8 cellular contexts compared by ENCODE assay signal in the genomic region with DNA sequence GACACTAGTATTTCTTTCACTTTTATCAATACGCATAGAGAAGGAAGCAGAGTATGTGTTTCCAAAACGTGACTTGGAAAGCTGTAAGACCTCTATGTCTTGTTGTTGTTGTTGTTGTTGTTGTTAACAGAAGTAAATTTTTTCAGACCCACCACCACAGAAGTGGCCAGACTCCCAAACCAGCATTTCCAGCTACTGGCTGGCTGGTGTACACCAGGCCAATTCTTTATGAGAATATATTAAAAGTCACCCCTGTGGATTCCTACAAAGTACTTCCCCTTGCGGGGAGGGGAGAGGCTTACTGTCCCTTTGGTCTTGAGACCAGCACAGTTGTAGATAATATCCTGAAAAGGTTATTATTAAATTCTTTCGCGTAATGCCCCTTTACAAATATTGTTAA. TPM values are rescaled to one million over a fixed set of nuclear protein-coding genes. Genes with fewer than 3 reads are reported as not detected.
DNase-seq lines count a peak whose midpoint lies in the region; ATAC-seq and TF ChIP-seq lines count a peak whose summit lies in the region.

No MANE protein-coding gene starts in this region.

- no peaks in the 10 kb centered on the region; the same call in 1 of the 2 replicates for H3K36me3 ChIP-seq in DND-41 (ENCODE audit: insufficient read depth, low read length)
- no peaks in the 10 kb centered on the region for H3K36me3 ChIP-seq in osteoblast (ENCODE audit: insufficient read depth, low read length)
- no peaks in the 10 kb centered on the region for H3K36me3 ChIP-seq in H7 (replicated peaks; ENCODE audit: control insufficient read depth, insufficient read depth, low read length)

- H2AFZ ChIP-seq in DND-41 (ENCODE audit: low read depth, low read length) (no peak overlapping the region), osteoblast (ENCODE audit: low read length) (no peak overlapping the region)

- H3K4me2 ChIP-seq in DND-41 (ENCODE audit: insufficient read depth, low read length) (peak overlapping the region; percentile 65), osteoblast (ENCODE audit: insufficient read depth, low read length) (peak overlapping the region; percentile 95)

- ATAC-seq in DND-41 (ENCODE audit: insufficient read depth, low read depth) (no peak), HG03432 (IDR thresholded peaks at IDR 0.05; ENCODE audit: unreplicated experiment) (no peak)
- no peak for ATAC-seq in activated CD4-positive, CD25-positive, alpha-beta regulatory T cell treated with anti-CD3 and anti-CD28 coated beads, Interleukin-2, amount 50 U/mL, for 24 hours

- H3K4me1 ChIP-seq in DND-41 (ENCODE audit: insufficient read depth, low read length), result peaks cover 32% of the 10 kb centered on the region
- peaks cover 37% of the 10 kb centered on the region for H3K4me1 ChIP-seq in osteoblast (ENCODE audit: insufficient read depth, low read length)

- peak overlapping the region in 1 of 2 experiments; percentile 82; a peak in 1 of 4 replicates for H3K4me3 ChIP-seq in DND-41 (ENCODE audit: low read depth in 1 of 2, low read length in 2 of 2)
- peak overlapping the region; percentile 89 for H3K4me3 ChIP-seq in coronary artery
- H3K4me3 ChIP-seq in osteoblast (ENCODE audit: insufficient read depth, low read length), result peak overlapping the region; percentile 87
- H3K4me3 ChIP-seq in H7 (ENCODE audit: insufficient read depth, low read depth, low read length), result no peak overlapping the region

- no peaks in the 10 kb centered on the region for H3K9me3 ChIP-seq in DND-41 (ENCODE audit: insufficient read depth, low read length, severe bottlenecking)
- H3K9me3 ChIP-seq in osteoblast (ENCODE audit: low read depth, low read length), result no peaks in the 10 kb centered on the region

- H3K9ac ChIP-seq in DND-41 (ENCODE audit: low read depth, low read length), result peak overlapping the region; percentile 99

- H3K27ac ChIP-seq in DND-41 (ENCODE audit: low read length) (peak overlapping the region; percentile 93), coronary artery (peak overlapping the region; percentile 99), osteoblast (ENCODE audit: low read depth, low read length) (peak overlapping the region; percentile 85)

- no peaks in the 10 kb centered on the region for H4K20me1 ChIP-seq in DND-41 (ENCODE audit: insufficient read depth, low read length)
- H4K20me1 ChIP-seq in osteoblast (ENCODE audit: insufficient read depth, low read length), result no peaks in the 10 kb centered on the region

- H3K79me2 ChIP-seq in DND-41 (ENCODE audit: insufficient read depth, low read length) (peaks cover 34% of the 10 kb centered on the region), osteoblast (ENCODE audit: insufficient read depth, low read length) (peaks cover 54% of the 10 kb centered on the region)

- DNase-seq in DND-41, result peak; percentile 8
- peak; percentile 60 for DNase-seq in NCI-H69 (lab: John Stamatoyannopoulos, UW)
- DNase-seq in coronary artery (ENCODE audit: low spot score), result no peak
- no peak for DNase-seq in osteoblast (ENCODE audit: insufficient read length, low spot score, missing footprints)
- no peak for DNase-seq in NCI-H1436 (lab: John Stamatoyannopoulos, UW)
- no peak for DNase-seq in H7

- TF ChIP-seq CTCF in DND-41 (IDR thresholded peaks at IDR 0.05; ENCODE audit: borderline replicate concordance, extremely low read depth, low read length, poor library complexity, severe bottlenecking) (no peak), coronary artery (IDR thresholded peaks at IDR 0.05) (no peak), osteoblast (IDR thresholded peaks at IDR 0.05; ENCODE audit: extremely low read depth, low read depth, low read length) (no peak)

- H3K27me3 ChIP-seq in DND-41 (ENCODE audit: insufficient read depth, low read length, poor library complexity), result no peaks in the 10 kb centered on the region
- H3K27me3 ChIP-seq in osteoblast (ENCODE audit: insufficient read depth, low read length), result no peaks in the 10 kb centered on the region
- peaks cover 18% of the 10 kb centered on the region for H3K27me3 ChIP-seq in H7 (ENCODE audit: control insufficient read depth, insufficient read depth, low read length)

RNA-seq across cellular contexts. Expression of a gene that starts 1.6 kb away (rescaled TPM):
- total RNA-seq in osteoblast, result 195 and 228 TPM in 2 replicates
- 22.4 and 24.7 TPM in 2 replicates for total RNA-seq in H7 (2014; rRNA removed; shearing (Covaris generic))

Comparison
In these comparisons a context has a peak if more than half of its experiments do, and no peak if none do; other contexts are left out.
1. DNase-seq: peak in DND-41 (single experiment) and NCI-H69 (single experiment); none in coronary artery (single experiment), osteoblast (single experiment), NCI-H1436 (single experiment) and H7 (single experiment).
2. Peak in every context shown above with its lines, with median percentiles within 50 percentile points of each other: H3K27ac ChIP-seq.